In genomic region chr7:32515890-32516550, GRCh38 we compare ENCODE assay signal across 1 cellular context.
TF ChIP-seq lines count a peak whose summit lies in the region.

No MANE protein-coding gene starts in this region.

TF ChIP-seq in GM23338, 12 proteins besides CTCF, POLR2A, EP300 and RAD21 (continued from another document):
- TF ChIP-seq ETS1 (IDR thresholded peaks at IDR 0.05): no peak
- no peak for TF ChIP-seq EZH2 (IDR thresholded peaks at IDR 0.05; ENCODE audit: low read depth, unreplicated experiment)
- no peak for TF ChIP-seq REST (IDR thresholded peaks at IDR 0.05; ENCODE audit: unreplicated experiment)
- TF ChIP-seq ZNF114 (CRISPR knock-in tag; IDR thresholded peaks at IDR 0.05): no peak
- no peak for TF ChIP-seq ZNF331 (CRISPR knock-in tag; IDR thresholded peaks at IDR 0.05; ENCODE audit: low read depth)
